7 cellular contexts compared by ENCODE assay signal in the genomic region with DNA sequence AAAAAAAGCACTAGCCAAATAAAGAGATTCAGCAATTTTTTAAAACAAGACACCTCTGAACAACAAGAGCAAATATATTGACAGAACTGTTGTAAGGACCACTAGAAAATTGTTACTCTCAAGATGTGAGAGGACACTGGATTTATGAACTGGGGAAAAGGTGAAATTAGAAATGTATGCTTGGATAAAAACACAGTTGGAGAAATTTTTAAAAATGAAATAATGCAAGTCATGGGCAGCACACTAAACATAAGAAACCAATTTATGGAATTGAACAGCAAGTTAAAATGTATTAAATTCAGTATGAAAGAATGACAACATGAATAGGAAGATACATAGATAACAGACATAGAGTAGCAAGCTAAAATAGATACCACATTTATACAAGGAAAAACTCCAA.
"Had no signal": no experiment of that assay in that cellular context is flagged by ENCODE, and none has a peak within 500 bp of the region (broad histone marks: within the 10 kb centered on the region; RNA-seq: fewer than 3 reads in every experiment).

No MANE protein-coding gene starts in this region.

- H3K27ac ChIP-seq: HL-60, KMS-11 had no signal

- DNase-seq: IMR-90, KBM-7, KG1 had no signal

- H3K4me3 ChIP-seq: K562 had no signal

- FAIRE-seq: HTR-8/SVneo, K562 had no signal

- H3K4me2 ChIP-seq: KMS-11 had no signal

- ATAC-seq: K562 had no signal

- H3K9ac ChIP-seq: KMS-11 had no signal
